ENCODE assay signal across 8 cellular contexts in the genomic region with DNA sequence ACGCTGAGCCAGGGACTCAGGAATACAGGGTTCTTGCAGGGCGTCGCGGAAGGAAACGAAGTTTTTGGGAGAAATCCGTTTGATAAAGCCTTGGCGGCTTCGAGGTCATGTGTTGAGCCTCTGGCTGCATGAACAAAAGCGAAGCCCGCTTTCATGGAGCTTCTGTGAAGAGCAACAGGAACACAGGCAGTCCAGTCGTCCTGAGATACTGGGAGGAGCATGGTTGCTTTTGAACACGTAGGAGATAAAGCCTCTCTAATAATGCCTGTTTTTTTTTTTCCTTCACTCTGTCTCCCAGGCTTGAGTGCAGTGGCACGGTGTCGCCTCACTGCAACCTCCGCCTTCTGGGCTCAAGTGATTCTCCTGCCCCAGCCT. TPM values are rescaled to one million over a fixed set of nuclear protein-coding genes. Genes with fewer than 3 reads are reported as not detected.
A peak's percentile ranks its signal among the peaks of the same experiment; 100 is the strongest.
DNase-seq lines count a peak whose midpoint lies in the region; ATAC-seq and TF ChIP-seq lines count a peak whose summit lies in the region.

No MANE protein-coding gene starts in this region.

- peaks cover 19% of the 10 kb centered on the region for H3K4me1 Mint-ChIP-seq in mesothelial cell of epicardium

- peak overlapping the region; percentile 86 for H3K27ac Mint-ChIP-seq in mesothelial cell of epicardium

- peaks cover 35% of the 10 kb centered on the region for H3K9me3 ChIP-seq in HUES64 (ENCODE audit: insufficient read depth, low read depth, low read length)

- H3K27me3 Mint-ChIP-seq in mesothelial cell of epicardium (ENCODE audit: low read depth): no peaks in the 10 kb centered on the region

- peaks cover 4% of the 10 kb centered on the region; the same call in 1 of the 2 replicates for H3K4me1 ChIP-seq in HUES64 (ENCODE audit: insufficient read depth, low read length)

- H3K4me3 ChIP-seq in HUES64 (ENCODE audit: low read length): peak overlapping the region; percentile 67

- peak overlapping the region; percentile 52 for H3K9ac ChIP-seq in HUES64 (ENCODE audit: low read depth, low read length)

- peaks cover 27% of the 10 kb centered on the region for H3K27me3 ChIP-seq in HUES64 (ENCODE audit: insufficient read depth, low read length)

- DNase-seq in caudate nucleus (lab: John Stamatoyannopoulos, UW): peak in 1 of 61 donors; percentile 60
- no peak for DNase-seq in mesothelial cell of epicardium (ENCODE audit: low spot score in 2 of 2, unreplicated experiment in 2 of 2)
- no peak for DNase-seq in cerebellar nuclear complex (lab: John Stamatoyannopoulos, UW)
- no peak for DNase-seq in DMS 273 treated with DMSO at 0.1 percent for 48 hours (lab: John Stamatoyannopoulos, UW)
- no peak for DNase-seq in AG20443 (ENCODE audit: low spot score)
- DNase-seq in NCI-H345 (lab: John Stamatoyannopoulos, UW): no peak

- H3K9me3 Mint-ChIP-seq in mesothelial cell of epicardium: peaks cover 31% of the 10 kb centered on the region

- H3K27ac ChIP-seq in HUES64 (ENCODE audit: low read depth, low read length): no peak overlapping the region
- peak overlapping the region; percentile 60 for H3K27ac ChIP-seq in caudate nucleus (ENCODE audit: low read depth, low read length)

- WGBS in HUES64: 32% methylated on average over 15 of the region's 15 CpGs

- H3K4me3 Mint-ChIP-seq in mesothelial cell of epicardium: peak overlapping the region; percentile 91

- H3K36me3 Mint-ChIP-seq in mesothelial cell of epicardium: peaks cover 35% of the 10 kb centered on the region

- no peak for TF ChIP-seq CTCF in mesothelial cell of epicardium (IDR thresholded peaks at IDR 0.05; ENCODE audit: unreplicated experiment)

- peak; percentile 2 for ATAC-seq in GM19043 (IDR thresholded peaks at IDR 0.05; ENCODE audit: low read depth, unreplicated experiment)

- peaks cover 31% of the 10 kb centered on the region for H3K36me3 ChIP-seq in HUES64 (ENCODE audit: insufficient read depth, low read length)

RNA-seq across cellular contexts. Expression of gene ZNF32, which starts 0.5 kb away (rescaled TPM):
- 22.6 TPM for polyA plus RNA-seq in HUES64 (2013, experiment 1 of 2)
- 29.6 TPM for polyA plus RNA-seq in HUES64 (2013, experiment 2 of 2)
- 46.7 to 51.2 TPM (median 46.8 TPM) in 3 replicates for total RNA-seq in mesothelial cell of epicardium

RNA-seq across cellular contexts. Expression of gene ZNF485, which starts 42.9 kb away (rescaled TPM):
- 5.0 TPM for polyA plus RNA-seq in HUES64 (2013, experiment 1 of 2)
- polyA plus RNA-seq in HUES64 (2013, experiment 2 of 2): 5.1 TPM
- total RNA-seq in mesothelial cell of epicardium: 6.1 to 7.3 TPM (median 6.7 TPM) in 3 replicates
